In genomic region chr2:151805343-151805742, GRCh38 we compare ENCODE assay signal across 2 cellular contexts.
TF ChIP-seq lines count a peak whose summit lies in the region.

No MANE protein-coding gene starts in this region.

TF ChIP-seq in HEK293, 187 proteins besides CTCF, POLR2A, EP300 and RAD21 (continued from another document):
- TF ChIP-seq ZNF362 (tag by site-specific recombination; IDR thresholded peaks at IDR 0.05) (no peak), SCRT1 (tag by site-specific recombination; IDR thresholded peaks at IDR 0.05; ENCODE audit: borderline replicate concordance) (peak; percentile 39; the same call in 1 of the 2 replicates), KLF1 (tag by site-specific recombination; IDR thresholded peaks at IDR 0.05) (no peak)

TF ChIP-seq in K562, 482 proteins besides CTCF, POLR2A, EP300 and RAD21 (continued from another document and continues in another):
- TF ChIP-seq ZNF395 (CRISPR knock-in tag; IDR thresholded peaks at IDR 0.05) (no peak), ILF3 (IDR thresholded peaks at IDR 0.05; ENCODE audit: borderline replicate concordance) (no peak), XRCC5 (IDR thresholded peaks at IDR 0.05; ENCODE audit: low read depth, low read length) (no peak), MYC (IDR thresholded peaks at IDR 0.05; ENCODE audit: low read depth, low read length) (no peak), MYC (CRISPR knock-in tag; IDR thresholded peaks at IDR 0.05; ENCODE audit: borderline replicate concordance, low read depth) (no peak), RBM14 (IDR thresholded peaks at IDR 0.05; ENCODE audit: borderline replicate concordance, insufficient read depth, low read depth, low read length) (no peak), GATAD2B (IDR thresholded peaks at IDR 0.05; ENCODE audit: borderline replicate concordance) (no peak), CBX5 (IDR thresholded peaks at IDR 0.05; ENCODE audit: borderline replicate concordance, low read depth) (no peak), SIX5 (IDR thresholded peaks at IDR 0.05; ENCODE audit: borderline replicate concordance in 1 of 2, insufficient read depth in 1 of 2, low read depth in 1 of 2, low read length in 2 of 2) (no peak), COPS2 (conservative IDR thresholded peaks at IDR 0.05) (no peak), MAZ (CRISPR knock-in tag; conservative IDR thresholded peaks at IDR 0.05 in 1 of 2, IDR thresholded peaks at IDR 0.05 in 1 of 2) (no peak), CEBPG (CRISPR knock-in tag; IDR thresholded peaks at IDR 0.05) (peak; percentile 37; the same call in 1 of the 2 replicates), CEBPG (tag; conservative IDR thresholded peaks at IDR 0.05 in 1 of 2, IDR thresholded peaks at IDR 0.05 in 1 of 2) (peak; percentile 18 to 88; a peak in 3 of 4 replicates), EZH2 (IDR thresholded peaks at IDR 0.05; ENCODE audit: borderline replicate concordance, low read depth, low read length) (no peak), ESRRA (IDR thresholded peaks at IDR 0.05; ENCODE audit: borderline replicate concordance, low read depth) (no peak), DMBX1 (CRISPR knock-in tag; IDR thresholded peaks at IDR 0.05; ENCODE audit: borderline replicate concordance) (peak; percentile 40; the same call in 1 of the 2 replicates), TCF15 (CRISPR knock-in tag; IDR thresholded peaks at IDR 0.05) (no peak), HNRNPK (IDR thresholded peaks at IDR 0.05; ENCODE audit: low read depth, low read length, poor library complexity, severe bottlenecking) (no peak), POLR2AphosphoS5 (IDR thresholded peaks at IDR 0.05; ENCODE audit: control insufficient read depth, insufficient read depth, low read depth, low read length) (no peak), FOXK1 (CRISPR knock-in tag; IDR thresholded peaks at IDR 0.05; ENCODE audit: borderline replicate concordance) (no peak), ZNF263 (CRISPR knock-in tag; IDR thresholded peaks at IDR 0.05; ENCODE audit: borderline replicate concordance) (no peak), CBX3 (IDR thresholded peaks at IDR 0.05; ENCODE audit: borderline replicate concordance in 1 of 2, low read length in 2 of 2) (no peak), SRF (CRISPR knock-in tag; IDR thresholded peaks at IDR 0.05) (no peak), ZFP36 (IDR thresholded peaks at IDR 0.05; ENCODE audit: low read depth, low read length, partially characterized antibody) (no peak), POLR2AphosphoS2 (IDR thresholded peaks at IDR 0.05; ENCODE audit: low read length) (no peak), ID3 (CRISPR knock-in tag; IDR thresholded peaks at IDR 0.05) (no peak), ID3 (tag; IDR thresholded peaks at IDR 0.05) (no peak), SREBF2 (CRISPR knock-in tag; IDR thresholded peaks at IDR 0.05) (no peak), CEBPZ (IDR thresholded peaks at IDR 0.05; ENCODE audit: borderline replicate concordance, low read depth, low read length) (no peak), ZNF511 (CRISPR knock-in tag; IDR thresholded peaks at IDR 0.05) (no peak), ZNF3 (CRISPR knock-in tag; IDR thresholded peaks at IDR 0.05) (no peak), RAD51 (IDR thresholded peaks at IDR 0.05; ENCODE audit: borderline replicate concordance, low read depth) (no peak), OTX1 (CRISPR knock-in tag; IDR thresholded peaks at IDR 0.05) (no peak), MTA3 (IDR thresholded peaks at IDR 0.05; ENCODE audit: borderline replicate concordance) (no peak), NFIX (CRISPR knock-in tag; IDR thresholded peaks at IDR 0.05; ENCODE audit: low read depth) (no peak), POLR3G (IDR thresholded peaks at IDR 0.05; ENCODE audit: extremely low read depth, insufficient read length, insufficient replicate concordance) (no peak), ZNF232 (CRISPR knock-in tag; IDR thresholded peaks at IDR 0.05) (no peak), ZNF121 (CRISPR knock-in tag; conservative IDR thresholded peaks at IDR 0.05) (no peak)
- TF ChIP-seq, protein P1, sequence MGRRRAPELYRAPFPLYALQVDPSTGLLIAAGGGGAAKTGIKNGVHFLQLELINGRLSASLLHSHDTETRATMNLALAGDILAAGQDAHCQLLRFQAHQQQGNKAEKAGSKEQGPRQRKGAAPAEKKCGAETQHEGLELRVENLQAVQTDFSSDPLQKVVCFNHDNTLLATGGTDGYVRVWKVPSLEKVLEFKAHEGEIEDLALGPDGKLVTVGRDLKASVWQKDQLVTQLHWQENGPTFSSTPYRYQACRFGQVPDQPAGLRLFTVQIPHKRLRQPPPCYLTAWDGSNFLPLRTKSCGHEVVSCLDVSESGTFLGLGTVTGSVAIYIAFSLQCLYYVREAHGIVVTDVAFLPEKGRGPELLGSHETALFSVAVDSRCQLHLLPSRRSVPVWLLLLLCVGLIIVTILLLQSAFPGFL (CRISPR knock-in tag; IDR thresholded peaks at IDR 0.05): no peak
- TF ChIP-seq, protein P2, sequence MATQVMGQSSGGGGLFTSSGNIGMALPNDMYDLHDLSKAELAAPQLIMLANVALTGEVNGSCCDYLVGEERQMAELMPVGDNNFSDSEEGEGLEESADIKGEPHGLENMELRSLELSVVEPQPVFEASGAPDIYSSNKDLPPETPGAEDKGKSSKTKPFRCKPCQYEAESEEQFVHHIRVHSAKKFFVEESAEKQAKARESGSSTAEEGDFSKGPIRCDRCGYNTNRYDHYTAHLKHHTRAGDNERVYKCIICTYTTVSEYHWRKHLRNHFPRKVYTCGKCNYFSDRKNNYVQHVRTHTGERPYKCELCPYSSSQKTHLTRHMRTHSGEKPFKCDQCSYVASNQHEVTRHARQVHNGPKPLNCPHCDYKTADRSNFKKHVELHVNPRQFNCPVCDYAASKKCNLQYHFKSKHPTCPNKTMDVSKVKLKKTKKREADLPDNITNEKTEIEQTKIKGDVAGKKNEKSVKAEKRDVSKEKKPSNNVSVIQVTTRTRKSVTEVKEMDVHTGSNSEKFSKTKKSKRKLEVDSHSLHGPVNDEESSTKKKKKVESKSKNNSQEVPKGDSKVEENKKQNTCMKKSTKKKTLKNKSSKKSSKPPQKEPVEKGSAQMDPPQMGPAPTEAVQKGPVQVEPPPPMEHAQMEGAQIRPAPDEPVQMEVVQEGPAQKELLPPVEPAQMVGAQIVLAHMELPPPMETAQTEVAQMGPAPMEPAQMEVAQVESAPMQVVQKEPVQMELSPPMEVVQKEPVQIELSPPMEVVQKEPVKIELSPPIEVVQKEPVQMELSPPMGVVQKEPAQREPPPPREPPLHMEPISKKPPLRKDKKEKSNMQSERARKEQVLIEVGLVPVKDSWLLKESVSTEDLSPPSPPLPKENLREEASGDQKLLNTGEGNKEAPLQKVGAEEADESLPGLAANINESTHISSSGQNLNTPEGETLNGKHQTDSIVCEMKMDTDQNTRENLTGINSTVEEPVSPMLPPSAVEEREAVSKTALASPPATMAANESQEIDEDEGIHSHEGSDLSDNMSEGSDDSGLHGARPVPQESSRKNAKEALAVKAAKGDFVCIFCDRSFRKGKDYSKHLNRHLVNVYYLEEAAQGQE (CRISPR knock-in tag; IDR thresholded peaks at IDR 0.05; ENCODE audit: low read depth): no peak
- TF ChIP-seq, protein P3, sequence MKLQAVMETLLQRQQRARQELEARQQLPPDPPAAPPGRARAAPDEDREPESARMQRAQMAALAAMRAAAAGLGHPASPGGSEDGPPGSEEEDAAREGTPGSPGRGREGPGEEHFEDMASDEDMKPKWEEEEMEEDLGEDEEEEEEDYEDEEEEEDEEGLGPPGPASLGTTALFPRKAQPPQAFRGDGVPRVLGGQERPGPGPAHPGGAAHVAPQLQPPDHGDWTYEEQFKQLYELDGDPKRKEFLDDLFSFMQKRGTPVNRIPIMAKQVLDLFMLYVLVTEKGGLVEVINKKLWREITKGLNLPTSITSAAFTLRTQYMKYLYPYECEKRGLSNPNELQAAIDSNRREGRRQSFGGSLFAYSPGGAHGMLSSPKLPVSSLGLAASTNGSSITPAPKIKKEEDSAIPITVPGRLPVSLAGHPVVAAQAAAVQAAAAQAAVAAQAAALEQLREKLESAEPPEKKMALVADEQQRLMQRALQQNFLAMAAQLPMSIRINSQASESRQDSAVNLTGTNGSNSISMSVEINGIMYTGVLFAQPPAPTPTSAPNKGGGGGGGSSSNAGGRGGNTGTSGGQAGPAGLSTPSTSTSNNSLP (IDR thresholded peaks at IDR 0.05; ENCODE audit: borderline replicate concordance, low read depth, low read length): no peak
- TF ChIP-seq, protein P4, sequence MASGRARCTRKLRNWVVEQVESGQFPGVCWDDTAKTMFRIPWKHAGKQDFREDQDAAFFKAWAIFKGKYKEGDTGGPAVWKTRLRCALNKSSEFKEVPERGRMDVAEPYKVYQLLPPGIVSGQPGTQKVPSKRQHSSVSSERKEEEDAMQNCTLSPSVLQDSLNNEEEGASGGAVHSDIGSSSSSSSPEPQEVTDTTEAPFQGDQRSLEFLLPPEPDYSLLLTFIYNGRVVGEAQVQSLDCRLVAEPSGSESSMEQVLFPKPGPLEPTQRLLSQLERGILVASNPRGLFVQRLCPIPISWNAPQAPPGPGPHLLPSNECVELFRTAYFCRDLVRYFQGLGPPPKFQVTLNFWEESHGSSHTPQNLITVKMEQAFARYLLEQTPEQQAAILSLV (tag; IDR thresholded peaks at IDR 0.05): no peak
- TF ChIP-seq, protein P5, sequence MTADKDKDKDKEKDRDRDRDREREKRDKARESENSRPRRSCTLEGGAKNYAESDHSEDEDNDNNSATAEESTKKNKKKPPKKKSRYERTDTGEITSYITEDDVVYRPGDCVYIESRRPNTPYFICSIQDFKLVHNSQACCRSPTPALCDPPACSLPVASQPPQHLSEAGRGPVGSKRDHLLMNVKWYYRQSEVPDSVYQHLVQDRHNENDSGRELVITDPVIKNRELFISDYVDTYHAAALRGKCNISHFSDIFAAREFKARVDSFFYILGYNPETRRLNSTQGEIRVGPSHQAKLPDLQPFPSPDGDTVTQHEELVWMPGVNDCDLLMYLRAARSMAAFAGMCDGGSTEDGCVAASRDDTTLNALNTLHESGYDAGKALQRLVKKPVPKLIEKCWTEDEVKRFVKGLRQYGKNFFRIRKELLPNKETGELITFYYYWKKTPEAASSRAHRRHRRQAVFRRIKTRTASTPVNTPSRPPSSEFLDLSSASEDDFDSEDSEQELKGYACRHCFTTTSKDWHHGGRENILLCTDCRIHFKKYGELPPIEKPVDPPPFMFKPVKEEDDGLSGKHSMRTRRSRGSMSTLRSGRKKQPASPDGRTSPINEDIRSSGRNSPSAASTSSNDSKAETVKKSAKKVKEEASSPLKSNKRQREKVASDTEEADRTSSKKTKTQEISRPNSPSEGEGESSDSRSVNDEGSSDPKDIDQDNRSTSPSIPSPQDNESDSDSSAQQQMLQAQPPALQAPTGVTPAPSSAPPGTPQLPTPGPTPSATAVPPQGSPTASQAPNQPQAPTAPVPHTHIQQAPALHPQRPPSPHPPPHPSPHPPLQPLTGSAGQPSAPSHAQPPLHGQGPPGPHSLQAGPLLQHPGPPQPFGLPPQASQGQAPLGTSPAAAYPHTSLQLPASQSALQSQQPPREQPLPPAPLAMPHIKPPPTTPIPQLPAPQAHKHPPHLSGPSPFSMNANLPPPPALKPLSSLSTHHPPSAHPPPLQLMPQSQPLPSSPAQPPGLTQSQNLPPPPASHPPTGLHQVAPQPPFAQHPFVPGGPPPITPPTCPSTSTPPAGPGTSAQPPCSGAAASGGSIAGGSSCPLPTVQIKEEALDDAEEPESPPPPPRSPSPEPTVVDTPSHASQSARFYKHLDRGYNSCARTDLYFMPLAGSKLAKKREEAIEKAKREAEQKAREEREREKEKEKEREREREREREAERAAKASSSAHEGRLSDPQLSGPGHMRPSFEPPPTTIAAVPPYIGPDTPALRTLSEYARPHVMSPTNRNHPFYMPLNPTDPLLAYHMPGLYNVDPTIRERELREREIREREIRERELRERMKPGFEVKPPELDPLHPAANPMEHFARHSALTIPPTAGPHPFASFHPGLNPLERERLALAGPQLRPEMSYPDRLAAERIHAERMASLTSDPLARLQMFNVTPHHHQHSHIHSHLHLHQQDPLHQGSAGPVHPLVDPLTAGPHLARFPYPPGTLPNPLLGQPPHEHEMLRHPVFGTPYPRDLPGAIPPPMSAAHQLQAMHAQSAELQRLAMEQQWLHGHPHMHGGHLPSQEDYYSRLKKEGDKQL (CRISPR knock-in tag; IDR thresholded peaks at IDR 0.05; ENCODE audit: borderline replicate concordance): no peak
